8 cellular contexts compared by ENCODE assay signal in the genomic region with DNA sequence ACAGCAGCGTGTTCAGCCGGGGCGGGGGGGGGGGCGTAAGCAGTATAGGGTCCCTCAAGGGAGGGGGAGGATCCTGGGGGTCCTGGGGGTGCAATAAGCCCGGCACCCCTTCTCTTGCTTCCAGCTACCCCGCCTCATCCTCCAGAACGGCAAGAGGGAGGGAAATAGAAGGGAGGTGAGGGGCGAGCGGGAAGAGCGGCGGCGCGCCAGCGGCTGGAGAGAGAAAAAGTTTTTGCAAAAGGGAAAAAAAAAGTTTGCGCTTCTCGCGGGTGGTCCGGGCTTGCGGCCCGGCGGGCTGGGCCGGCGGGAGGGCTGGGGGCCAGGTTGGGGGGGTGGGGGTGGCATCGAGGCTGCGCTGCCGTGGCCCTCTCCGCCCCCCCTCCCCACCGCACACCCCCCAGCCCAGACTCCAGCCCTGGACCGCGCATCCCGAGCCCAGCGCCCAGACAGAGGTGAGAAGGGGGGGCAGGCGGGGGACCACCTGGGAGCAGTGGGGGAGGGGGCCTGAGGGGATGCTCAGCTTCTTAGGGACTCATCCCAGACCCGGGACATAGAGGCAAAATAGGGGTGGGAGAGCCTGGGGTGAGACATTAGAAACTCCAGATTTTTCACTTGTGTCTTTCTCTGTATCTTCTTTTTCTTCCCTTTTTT. TPM values are rescaled to one million over a fixed set of nuclear protein-coding genes. Genes with fewer than 3 reads are reported as not detected.
DNase-seq lines count a peak whose midpoint lies in the region; ATAC-seq, FAIRE-seq and TF ChIP-seq lines count a peak whose summit lies in the region.

Gene GLI1, plus strand, starts transcription at position 36 of the 651 bp plus-strand sequence. CDS start 3,907 bp downstream, outside the sequence.

- no peak for FAIRE-seq in HTR-8/SVneo (lab: Jason Lieb, UNC)

- H3K36me3 ChIP-seq in BLaER1 (no peaks in the 10 kb centered on the region), body of pancreas (replicated peaks in 1 of 2; ENCODE audit: insufficient read depth in 1 of 2, low read depth in 2 of 2) (no peaks in the 10 kb centered on the region), left lung (no peaks in the 10 kb centered on the region), thyroid gland (no peaks in the 10 kb centered on the region)

- H4K20me1 ChIP-seq in BLaER1 = peaks cover 7% of the 10 kb centered on the region

- peak within 1 kb of the TSS; percentile 70 for H3K4me3 ChIP-seq in BLaER1
- H3K4me3 ChIP-seq in body of pancreas = peak within 1 kb of the TSS; percentile 40 to 75
- peak within 1 kb of the TSS; percentile 68 to 69 for H3K4me3 ChIP-seq in left lung
- peak within 1 kb of the TSS; percentile 7 to 82 (median 71) for H3K4me3 ChIP-seq in thyroid gland (replicated peaks in 1 of 3)

- WGBS in body of pancreas, 2 donors = 1% methylated on average over 22 to 33 of the region's 34 CpGs
- WGBS in thyroid gland, 2 donors = 0 to 1% methylated on average over 26 to 28 of the region's 34 CpGs

- H3K4me2 ChIP-seq in BLaER1 = peak within 1 kb of the TSS; percentile 98

- intact Hi-C loops in body of pancreas (cut with DNase I) = no loop called here
- intact Hi-C loops in left lung (cut with DNase I) = loop anchor here in 1 of 2 donors (10.0 kb wide), 1 partner anchor 195 kb away; no protein-coding TSS in a partner anchor
- intact Hi-C loops in thyroid gland (cut with DNase I) = loop anchor here (5.0 kb wide), 1 partner anchor 162 kb away; no protein-coding TSS in a partner anchor

- peak within 1 kb of the TSS; percentile 72 for H3K9ac ChIP-seq in BLaER1

- H3K9me3 ChIP-seq in BLaER1 = no peaks in the 10 kb centered on the region
- H3K9me3 ChIP-seq in body of pancreas = no peaks in the 10 kb centered on the region
- H3K9me3 ChIP-seq in left lung = no peaks in the 10 kb centered on the region
- H3K9me3 ChIP-seq in thyroid gland = no peaks in the 10 kb centered on the region

- ATAC-seq in body of pancreas (no peak), left lung (no peak)

- no peak for TF ChIP-seq CTCF in body of pancreas (IDR thresholded peaks at IDR 0.05)
- no peak for TF ChIP-seq CTCF in left lung (IDR thresholded peaks at IDR 0.05)
- no peak for TF ChIP-seq CTCF in thyroid gland (IDR thresholded peaks at IDR 0.05)

- DNase-seq in HTR-8/SVneo (ENCODE audit: insufficient read length, low spot score) (peak; percentile 47), body of pancreas (no peak), left lung (no peak), thyroid gland (no peak), H4 (ENCODE audit: low spot score) (no peak), middle frontal gyrus (ENCODE audit: extremely low spot score, low spot score) (no peak), glomerular visceral epithelial cell (ENCODE audit: extremely low spot score) (no peak)

- TF ChIP-seq POLR2A in body of pancreas (IDR thresholded peaks at IDR 0.05) (no peak), thyroid gland (IDR thresholded peaks at IDR 0.05) (no peak)

- H3K27ac ChIP-seq in BLaER1 (peak within 1 kb of the TSS; percentile 77), body of pancreas (peak within 1 kb of the TSS; percentile 16 to 70 (median 56)), left lung (peak within 1 kb of the TSS; percentile 73 to 87), thyroid gland (peak within 1 kb of the TSS; percentile 44 to 59 (median 49))

- H3K27me3 ChIP-seq in BLaER1 = peaks cover 20% of the 10 kb centered on the region
- H3K27me3 ChIP-seq in body of pancreas = no peaks in the 10 kb centered on the region
- peaks cover 3 to 62% of the 10 kb centered on the region in 2 donors for H3K27me3 ChIP-seq in left lung
- no peaks in the 10 kb centered on the region for H3K27me3 ChIP-seq in thyroid gland

- H3K4me1 ChIP-seq in BLaER1 (peaks cover 57% of the 10 kb centered on the region), body of pancreas (peaks cover 22% of the 10 kb centered on the region), left lung (peaks cover 6 to 45% of the 10 kb centered on the region in 2 donors), thyroid gland (peaks cover 21 to 23% of the 10 kb centered on the region in 2 donors)

RNA-seq across cellular contexts. Expression of gene GLI1, which starts in this region (rescaled TPM):
- 1 to 10 TPM in 1 of 2 donors, not detected in 1; 1.0 TPM for total RNA-seq in body of pancreas
- 1 to 10 TPM; 1.9 to 7.2 TPM for total RNA-seq in left lung
- 1 to 10 TPM in 3 of 4 donors, not detected in 1; 1.1 to 2.2 (median 1.6) TPM for total RNA-seq in thyroid gland
- total RNA-seq in H4 (2014; rRNA removed; shearing (Covaris generic)) = 5.7 and 6.3 TPM in 2 replicates
